34 cellular contexts compared by ENCODE assay signal in the genomic region with DNA sequence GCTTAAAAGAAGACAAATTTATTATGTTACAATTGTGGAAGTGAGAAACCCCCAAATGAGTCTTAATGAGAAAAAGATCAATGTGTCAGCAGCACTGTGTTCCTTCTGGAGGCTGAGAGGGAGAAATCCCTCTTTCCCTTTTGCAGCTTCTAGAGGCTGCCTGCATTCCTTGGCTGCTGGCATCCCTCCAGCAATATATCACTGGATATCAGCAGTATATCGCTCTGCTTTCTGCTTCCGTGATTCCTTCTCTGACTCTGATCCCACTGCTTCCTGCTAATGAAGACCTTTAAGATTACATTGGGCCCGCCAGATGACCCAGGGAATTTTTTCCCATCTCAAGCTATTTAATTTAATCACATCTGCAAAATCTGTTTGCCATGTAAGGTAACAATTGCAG.
"Had no signal": no experiment of that assay in that cellular context is flagged by ENCODE, and none has a peak within 500 bp of the region (broad histone marks: within the 10 kb centered on the region; RNA-seq: fewer than 3 reads in every experiment).

No MANE protein-coding gene starts in this region.

- H3K9me3 ChIP-seq: SJCRH30 had no signal

- H3K27me3 ChIP-seq: ascending aorta, body of pancreas, breast epithelium, SJCRH30 had no signal

- H3K27ac ChIP-seq: ascending aorta, body of pancreas, breast epithelium, KMS-11, SJCRH30, WERI-Rb-1 had no signal

- H3K4me3 ChIP-seq: ascending aorta, body of pancreas, breast epithelium, SJCRH30 had no signal

- H3K36me3 ChIP-seq: ascending aorta, breast epithelium, SJCRH30, WERI-Rb-1 had no signal

- H3K4me1 ChIP-seq: ascending aorta, body of pancreas, breast epithelium, SJCRH30 had no signal

- DNase-seq: activated CD4-positive, alpha-beta memory T cell treated with anti-CD3 and anti-CD28 coated beads, Interleukin-2, amount 10 ng/mL, durations not matched to agents 7 days and 5 days; activated CD4-positive, alpha-beta T cell treated with anti-CD3 and anti-CD28 coated beads for 1 hour; activated CD4-positive, alpha-beta T cell treated with anti-CD3 and anti-CD28 coated beads for 48 hours; activated CD4-positive, CD25-positive, alpha-beta regulatory T cell; activated CD8-positive, alpha-beta memory T cell treated with anti-CD3 and anti-CD28 coated beads for 24 hours; activated CD8-positive, alpha-beta memory T cell treated with anti-CD3 and anti-CD28 coated beads, Interleukin-2, amount 10 ng/mL, durations not matched to agents 7 days and 5 days; activated effector memory CD4-positive, alpha-beta T cell treated with anti-CD3 and anti-CD28 coated beads, Interleukin-2, amount 50 U/mL, for 16 hours; activated naive CD4-positive, alpha-beta T cell; activated naive CD8-positive, alpha-beta T cell treated with anti-CD3 and anti-CD28 coated beads, Interleukin-2, amount 10 ng/mL, durations not matched to agents 7 days and 5 days; activated T-cell treated with anti-CD3 and anti-CD28 coated beads, Interleukin-2, amount 50 U/mL, for 1 hour; activated T-cell treated with anti-CD3 and anti-CD28 coated beads, Interleukin-2, amount 50 U/mL, for 72 hours; amygdala; body of pancreas; MM.1S; MV-4-11; NCI-H1092; NCI-H146; NCI-H187; NCI-H2029 treated with DMSO at 0.1 percent for 48 hours; NCI-H226; NCI-H446 treated with DMSO at 0.1 percent for 48 hours; NCI-H524; NCI-H69; NCI-H82; SHP77; SW 1271; T-helper 1 cell; T-helper 2 cell; T-helper 9 cell; WERI-Rb-1 had no signal
